ENCODE assay signal across 13 cellular contexts in the genomic region with DNA sequence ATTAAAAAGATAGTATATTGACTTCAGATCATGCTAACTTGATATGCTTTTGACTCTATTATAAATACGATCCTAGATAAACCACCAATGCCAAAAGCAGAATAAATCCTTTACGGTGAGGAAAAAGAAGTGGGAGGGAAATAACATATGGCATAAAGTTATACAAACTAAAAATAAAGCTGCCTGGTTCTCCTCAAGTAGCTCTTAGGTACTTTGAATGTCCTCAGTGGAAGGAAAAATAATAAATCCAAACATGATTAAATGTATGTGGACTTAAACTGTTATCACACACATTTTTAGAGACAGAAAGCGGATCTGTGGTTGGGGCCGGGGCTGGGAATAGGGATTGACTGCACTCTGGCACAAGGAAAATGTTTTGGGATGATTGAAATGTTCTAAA.
"Had no signal": no experiment of that assay in that cellular context is flagged by ENCODE, and none has a peak within 500 bp of the region (broad histone marks: within the 10 kb centered on the region; RNA-seq: fewer than 3 reads in every experiment).

No MANE protein-coding gene starts in this region.

- H3K4me1 ChIP-seq: body of pancreas had no signal

- H3K9me3 ChIP-seq: body of pancreas had no signal

- DNase-seq: activated CD4-positive, alpha-beta memory T cell treated with anti-CD3 and anti-CD28 coated beads, Interleukin-2, amount 10 ng/mL, durations not matched to agents 7 days and 5 days; activated CD4-positive, alpha-beta T cell treated with anti-CD3 and anti-CD28 coated beads for 4 hours; activated CD8-positive, alpha-beta memory T cell treated with anti-CD3 and anti-CD28 coated beads, Interleukin-2, amount 10 ng/mL, durations not matched to agents 7 days and 5 days; activated naive CD4-positive, alpha-beta T cell; activated naive CD8-positive, alpha-beta T cell treated with anti-CD3 and anti-CD28 coated beads for 36 hours; central memory CD4-positive, alpha-beta T cell; foreskin melanocyte; nephron progenitor cell; occipital lobe; stimulated activated CD4-positive, alpha-beta T cell treated with anti-CD3 and anti-CD28 coated beads, Interleukin-4, amount 100 ng/mL, for 4 hours; SW 1271 had no signal

- H3K4me3 ChIP-seq: body of pancreas, lung had no signal

- H3K27ac ChIP-seq: body of pancreas had no signal

- H3K27me3 ChIP-seq: body of pancreas had no signal

- ATAC-seq: activated CD8-positive, alpha-beta memory T cell treated with anti-CD3 and anti-CD28 coated beads, Interleukin-2, amount 10 ng/mL, durations not matched to agents 7 days and 5 days; body of pancreas had no signal
